In the genomic region with DNA sequence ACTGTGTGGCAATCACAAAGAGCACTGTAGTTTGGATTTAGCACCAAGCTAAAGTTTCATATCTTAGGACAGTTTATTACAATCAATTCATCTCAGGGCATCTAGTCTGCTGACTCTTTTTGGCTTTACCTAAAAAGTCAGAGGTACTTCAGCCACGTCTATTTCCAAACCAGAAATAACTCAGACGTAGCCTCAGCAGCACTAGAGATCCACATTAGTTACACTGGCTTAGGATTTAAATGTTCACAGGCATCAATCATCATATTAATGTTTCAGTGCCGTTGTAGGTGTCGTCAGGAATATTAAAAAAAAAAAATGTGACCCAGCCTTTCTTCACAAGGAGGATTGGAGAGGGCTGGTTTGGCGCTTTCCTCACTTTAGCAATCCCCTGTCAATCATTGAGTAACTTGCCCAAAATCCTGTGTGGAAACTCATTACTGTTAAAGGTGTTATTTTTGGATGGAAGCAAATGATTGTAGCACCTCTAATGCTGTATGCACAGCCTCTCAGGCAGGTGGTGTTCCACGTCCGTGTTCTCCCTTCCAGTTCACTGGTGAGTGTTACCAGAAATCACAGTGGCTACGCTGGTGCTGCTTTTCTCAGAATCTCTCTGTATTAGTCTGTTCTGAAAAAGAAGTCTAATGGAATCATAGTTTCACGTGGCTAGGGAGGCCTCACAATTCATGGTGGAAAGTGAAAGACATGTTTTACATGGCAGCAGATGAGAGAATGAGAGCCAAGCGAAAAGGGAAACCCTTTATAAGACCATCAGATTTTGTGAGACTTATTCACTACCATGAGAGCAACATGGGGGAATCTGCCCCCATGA, we compare ENCODE assay signal across 9 cellular contexts. TPM values are rescaled to one million over a fixed set of nuclear protein-coding genes. Genes with fewer than 3 reads are reported as not detected.
A peak's percentile ranks its signal among the peaks of the same experiment; 100 is the strongest.
DNase-seq lines count a peak whose midpoint lies in the region; ATAC-seq and TF ChIP-seq lines count a peak whose summit lies in the region.
"Had no signal": no experiment of that assay in that cellular context is flagged by ENCODE, and none has a peak within 500 bp of the region (broad histone marks: within the 10 kb centered on the region; RNA-seq: fewer than 3 reads in every experiment).

No MANE protein-coding gene starts in this region.

- H3K27me3 ChIP-seq in body of pancreas = no peaks in the 10 kb centered on the region

- no peak overlapping the region for H3K4me3 ChIP-seq in body of pancreas

- H3K27ac ChIP-seq in body of pancreas = no peak overlapping the region

- H3K9me3 Mint-ChIP-seq in natural killer cell = no peaks in the 10 kb centered on the region
- H3K9me3 Mint-ChIP-seq: nephron had no signal

- 82 to 90% methylated on average over 10 of the region's 10 CpGs for WGBS in body of pancreas, 2 donors

- H3K4me1 Mint-ChIP-seq in natural killer cell = peaks cover 77 to 80% of the 10 kb centered on the region in 2 donors

- no peaks in the 10 kb centered on the region for H3K36me3 ChIP-seq in body of pancreas (replicated peaks in 1 of 2; ENCODE audit: insufficient read depth in 1 of 2, low read depth in 2 of 2)

- H3K4me3 Mint-ChIP-seq in natural killer cell = no peak overlapping the region
- H3K4me3 Mint-ChIP-seq: nephron had no signal

- no peaks in the 10 kb centered on the region for H3K27me3 Mint-ChIP-seq in natural killer cell (ENCODE audit: low read depth in 2 of 2)

- TF ChIP-seq CTCF in natural killer cell (IDR thresholded peaks at IDR 0.05) = no peak
- TF ChIP-seq CTCF in body of pancreas (IDR thresholded peaks at IDR 0.05) = no peak

- TF ChIP-seq POLR2A in body of pancreas (IDR thresholded peaks at IDR 0.05) = no peak

- intact Hi-C loops in natural killer cell (cut with micrococcal nuclease) = no loop called here
- intact Hi-C loops in body of pancreas (cut with DNase I) = no loop called here

- peak; percentile 83 for ATAC-seq in GM18511 (IDR thresholded peaks at IDR 0.05; ENCODE audit: unreplicated experiment)
- peak; percentile 73 for ATAC-seq in GM21576 (IDR thresholded peaks at IDR 0.05; ENCODE audit: unreplicated experiment)
- peak; percentile 72 for ATAC-seq in HG03571 (IDR thresholded peaks at IDR 0.05; ENCODE audit: unreplicated experiment)
- peak in 1 of 3 donors; percentile 35 for ATAC-seq in natural killer cell
- ATAC-seq in body of pancreas = no peak

- DNase-seq in natural killer cell = no peak
- no peak for DNase-seq in Kasumi-1 (lab: John Stamatoyannopoulos, UW)
- DNase-seq in body of pancreas = no peak
- DNase-seq in HT-29 (ENCODE audit: low spot score) = no peak
- DNase-seq in SHP77 treated with DMSO at 0.1 percent for 48 hours (lab: John Stamatoyannopoulos, UW) = no peak

- H3K9me3 ChIP-seq in body of pancreas = no peaks in the 10 kb centered on the region

- peak overlapping the region; percentile 34 to 73 for H3K27ac Mint-ChIP-seq in natural killer cell
- H3K27ac Mint-ChIP-seq: nephron had no signal

- H3K4me1 ChIP-seq in body of pancreas = no peaks in the 10 kb centered on the region

- H3K36me3 Mint-ChIP-seq in natural killer cell = no peaks in the 10 kb centered on the region

RNA-seq across cellular contexts. Expression of gene NEK7, which starts 45.4 kb away (rescaled TPM):
- total RNA-seq in natural killer cell = 10 to 100 TPM; 34.1 to 57.5 (median 42.1) TPM
- 10 to 100 TPM; 39.2 to 49.5 TPM for total RNA-seq in body of pancreas
- total RNA-seq in HT-29 (2014; rRNA removed; shearing (Covaris generic)) = 13.7 and 14.2 TPM in 2 replicates
